Comparison of ENCODE assay signal across 1 cellular context in genomic region chr19:50820549-50821247, GRCh38.
TF ChIP-seq lines count a peak whose summit lies in the region.

No MANE protein-coding gene starts in this region.

TF ChIP-seq in K562, 482 proteins besides CTCF, POLR2A, EP300 and RAD21 (continues in another document):
- TF ChIP-seq PURB (CRISPR knock-in tag; IDR thresholded peaks at IDR 0.05; ENCODE audit: low read depth) (no peak), ZNF780A (CRISPR knock-in tag; IDR thresholded peaks at IDR 0.05) (no peak), ZNF282 (CRISPR knock-in tag; IDR thresholded peaks at IDR 0.05) (no peak), ELF4 (CRISPR knock-in tag; IDR thresholded peaks at IDR 0.05) (peak; percentile 57; the same call in 1 of the 2 replicates), HDGF (IDR thresholded peaks at IDR 0.05) (peak; percentile 79; the same call in 1 of the 2 replicates), CBX1 (IDR thresholded peaks at IDR 0.05; ENCODE audit: low read depth) (no peak), ETV6 (IDR thresholded peaks at IDR 0.05; ENCODE audit: borderline replicate concordance in 1 of 2, low read depth in 2 of 2, low read length in 1 of 2) (no peak), ETV6 (CRISPR knock-in tag; IDR thresholded peaks at IDR 0.05; ENCODE audit: borderline replicate concordance) (no peak), CBFA2T3 (IDR thresholded peaks at IDR 0.05) (no peak), PCBP2 (IDR thresholded peaks at IDR 0.05; ENCODE audit: low read depth, low read length, poor library complexity, severe bottlenecking) (no peak), TCF7L2 (IDR thresholded peaks at IDR 0.05; ENCODE audit: low read depth, low read length) (no peak), TSC22D4 (tag; IDR thresholded peaks at IDR 0.05) (no peak), RBM34 (IDR thresholded peaks at IDR 0.05; ENCODE audit: borderline replicate concordance, insufficient read depth, low read length) (no peak), ZNF407 (IDR thresholded peaks at IDR 0.05; ENCODE audit: low read depth) (peak; percentile 60; the same call in 1 of the 2 replicates), MAX (CRISPR knock-in tag; IDR thresholded peaks at IDR 0.05) (peak; percentile 18; the same call in 1 of the 2 replicates), THRB (CRISPR knock-in tag; conservative IDR thresholded peaks at IDR 0.05) (peak; percentile 20; the same call in 1 of the 2 replicates), BCOR (IDR thresholded peaks at IDR 0.05) (peak; percentile 34; the same call in 1 of the 2 replicates), STAT5A (IDR thresholded peaks at IDR 0.05; ENCODE audit: borderline replicate concordance, low read length) (no peak), NELFE (IDR thresholded peaks at IDR 0.05; ENCODE audit: insufficient read depth, insufficient read length) (no peak), SPI1 (IDR thresholded peaks at IDR 0.05; ENCODE audit: borderline replicate concordance, low read depth, low read length) (peak; percentile 38; the same call in 1 of the 2 replicates), NR4A1 (CRISPR knock-in tag; IDR thresholded peaks at IDR 0.05) (no peak), NR4A1 (tag; IDR thresholded peaks at IDR 0.05) (no peak), EGR1 (conservative IDR thresholded peaks at IDR 0.05) (no peak), MAZ (CRISPR knock-in tag; conservative IDR thresholded peaks at IDR 0.05 in 1 of 2, IDR thresholded peaks at IDR 0.05 in 1 of 2) (peak; percentile 62 to 93), BRD4 (IDR thresholded peaks at IDR 0.05) (no peak), PCBP1 (IDR thresholded peaks at IDR 0.05; ENCODE audit: low read depth, low read length, poor library complexity, severe bottlenecking) (peak; percentile 52), TEAD1 (CRISPR knock-in tag; IDR thresholded peaks at IDR 0.05) (0 out of 4 replicates have a peak, but pooled peaks of 1 of the 2 experiments have one; percentile 4), CREB3L1 (IDR thresholded peaks at IDR 0.05; ENCODE audit: borderline replicate concordance, low read depth) (no peak), E2F6 (IDR thresholded peaks at IDR 0.05; ENCODE audit: borderline replicate concordance in 1 of 2, extremely low read depth in 1 of 2, insufficient read depth in 1 of 2, insufficient read length in 1 of 2, low read depth in 1 of 2, low read length in 1 of 2, poor library complexity in 1 of 2, severe bottlenecking in 1 of 2) (peak; percentile 92 to 95), THAP7 (CRISPR knock-in tag; IDR thresholded peaks at IDR 0.05) (no peak), ZFX (CRISPR knock-in tag; IDR thresholded peaks at IDR 0.05) (peak; percentile 62), ZNF280A (IDR thresholded peaks at IDR 0.05; ENCODE audit: low read depth, partially characterized antibody) (no peak), BRD9 (IDR thresholded peaks at IDR 0.05; ENCODE audit: low read depth, partially characterized antibody) (peak; percentile 36), GTF3C2 (IDR thresholded peaks at IDR 0.05; ENCODE audit: borderline replicate concordance, extremely low read depth, insufficient read length) (no peak), LARP7 (IDR thresholded peaks at IDR 0.05) (peak; percentile 71; the same call in 1 of the 2 replicates), SIX5 (IDR thresholded peaks at IDR 0.05; ENCODE audit: borderline replicate concordance in 1 of 2, insufficient read depth in 1 of 2, low read depth in 1 of 2, low read length in 2 of 2) (no peak), TAF1 (IDR thresholded peaks at IDR 0.05; ENCODE audit: control insufficient read depth, extremely low read depth, insufficient read depth, low read length, severe bottlenecking) (no peak), ZFP36 (IDR thresholded peaks at IDR 0.05; ENCODE audit: low read depth, low read length, partially characterized antibody) (peak; percentile 40), ZNF224 (CRISPR knock-in tag; IDR thresholded peaks at IDR 0.05) (no peak), NCOR1 (IDR thresholded peaks at IDR 0.05) (no peak), SOX6 (IDR thresholded peaks at IDR 0.05) (no peak), ARID1B (IDR thresholded peaks at IDR 0.05) (peak; percentile 52), MTA2 (IDR thresholded peaks at IDR 0.05; ENCODE audit: low read depth) (0 out of 2 replicates have a peak, but pooled peaks have one; percentile 37), CXXC5 (CRISPR knock-in tag; IDR thresholded peaks at IDR 0.05) (0 out of 2 replicates have a peak, but pooled peaks have one; percentile 25), KDM4B (IDR thresholded peaks at IDR 0.05; ENCODE audit: borderline replicate concordance in 2 of 2, low read depth in 1 of 2) (no peak), ATF3 (IDR thresholded peaks at IDR 0.05) (no peak), ATF3 (CRISPR knock-in tag; conservative IDR thresholded peaks at IDR 0.05) (no peak), HDAC1 (IDR thresholded peaks at IDR 0.05) (peak in 1 of 2 experiments; percentile 69; a peak in 2 of 4 replicates)
